26 cellular contexts compared by ENCODE assay signal in the genomic region with DNA sequence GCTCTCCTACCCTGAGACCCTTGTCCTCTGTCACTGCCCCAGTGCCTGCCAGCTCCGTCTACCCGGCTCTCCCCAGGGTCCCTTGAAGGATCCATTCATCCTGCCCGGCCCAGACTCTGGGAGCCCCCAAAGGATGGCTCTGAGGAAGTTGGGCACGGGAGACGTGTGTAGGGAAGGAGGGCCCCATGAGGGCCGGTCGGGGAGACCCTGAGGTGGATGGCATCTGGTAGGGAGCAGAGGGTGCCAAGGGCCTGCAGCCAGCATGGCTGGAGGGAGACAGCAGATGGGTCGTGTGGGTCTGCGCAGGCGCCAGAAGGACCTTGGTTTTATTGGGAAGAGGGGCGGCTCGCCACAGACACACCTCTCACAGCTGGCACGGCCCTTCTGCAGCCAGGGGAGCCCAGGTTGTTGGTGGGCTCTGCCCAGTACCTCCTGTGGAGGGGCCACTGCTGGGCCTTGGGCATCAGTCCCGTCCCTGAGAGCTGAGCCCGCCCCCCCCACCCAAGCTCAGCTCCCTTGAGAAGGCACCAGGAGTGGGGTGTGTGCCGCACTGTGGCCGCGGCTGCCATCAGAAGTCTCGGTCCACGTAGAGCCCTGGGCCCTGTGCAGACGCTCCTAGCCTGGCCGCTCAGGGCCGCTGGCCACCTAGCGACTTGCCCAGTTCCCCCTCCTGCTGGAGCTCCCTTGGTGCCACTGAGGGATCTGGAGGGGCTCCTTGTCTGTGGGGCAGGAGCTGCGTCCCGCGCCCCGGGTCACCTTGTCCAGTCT. TPM values are rescaled to one million over a fixed set of nuclear protein-coding genes. Genes with fewer than 3 reads are reported as not detected.
A peak's percentile ranks its signal among the peaks of the same experiment; 100 is the strongest.
DNase-seq lines count a peak whose midpoint lies in the region; ATAC-seq and TF ChIP-seq lines count a peak whose summit lies in the region.
"Had no signal": no experiment of that assay in that cellular context is flagged by ENCODE, and none has a peak within 500 bp of the region (broad histone marks: within the 10 kb centered on the region; RNA-seq: fewer than 3 reads in every experiment).

No MANE protein-coding gene starts in this region.

- H2BK5ac ChIP-seq in neuronal stem cell (ENCODE audit: low read length), result no peak overlapping the region

- H3K9me3 ChIP-seq in RWPE2 (ENCODE audit: severe bottlenecking), result no peaks in the 10 kb centered on the region
- no peaks in the 10 kb centered on the region for H3K9me3 ChIP-seq in neuronal stem cell (replicated peaks in 1 of 2; ENCODE audit: control insufficient read depth in 2 of 2, insufficient read depth in 1 of 2, low read depth in 1 of 2, low read length in 2 of 2)
- H3K9me3 ChIP-seq: BE2C, BLaER1 had no signal

- no peaks in the 10 kb centered on the region for H3K4me1 ChIP-seq in RWPE2 (ENCODE audit: insufficient read depth, poor library complexity, severe bottlenecking)
- peaks cover 2 to 4% of the 10 kb centered on the region in 2 donors for H3K4me1 ChIP-seq in neuronal stem cell (ENCODE audit: control insufficient read depth in 2 of 2, insufficient read depth in 1 of 2, low read depth in 1 of 2, low read length in 2 of 2)
- H3K4me1 ChIP-seq: BE2C had no signal

- no peaks in the 10 kb centered on the region for H3K4me1 Mint-ChIP-seq in activated CD8-positive, alpha-beta memory T cell treated with anti-CD3 and anti-CD28 coated beads, Interleukin-2, amount 10 ng/mL, durations not matched to agents 7 days and 5 days
- H3K4me1 Mint-ChIP-seq in natural killer cell treated with Interleukin-12 subunit alpha and Interleukin-12 subunit beta and Interleukin-15 and Interleukin-18, amount 100 ng/mL, for 72 hours (ENCODE audit: low read depth in 2 of 2), result peaks cover 0 to 4% of the 10 kb centered on the region in 2 donors
- H3K4me1 Mint-ChIP-seq: CD14-positive monocyte; CD4-positive, CD25-positive, alpha-beta regulatory T cell had no signal

- H3K4me3 ChIP-seq in RWPE2 (ENCODE audit: severe bottlenecking) (no peak overlapping the region), neuronal stem cell (ENCODE audit: low read length in 2 of 2) (no peak overlapping the region)
- H3K4me3 ChIP-seq: BLaER1, GM12878 had no signal

- peaks cover 11% of the 10 kb centered on the region for H3K79me1 ChIP-seq in neuronal stem cell (ENCODE audit: low read depth, low read length)

- no peak overlapping the region for H2AK5ac ChIP-seq in neuronal stem cell (ENCODE audit: low read depth, low read length)

- peaks cover 34% of the 10 kb centered on the region for H3K36me3 ChIP-seq in RWPE2 (ENCODE audit: low read depth)
- H3K36me3 ChIP-seq in neuronal stem cell (replicated peaks in 1 of 2; ENCODE audit: control insufficient read depth in 2 of 2, insufficient read depth in 2 of 2, low read length in 2 of 2), result peaks cover 27 to 63% of the 10 kb centered on the region in 2 donors

- H3K27ac ChIP-seq in RWPE2 (ENCODE audit: poor library complexity, severe bottlenecking) (no peak overlapping the region), neuronal stem cell (replicated peaks; ENCODE audit: low read length) (no peak overlapping the region)
- H3K27ac ChIP-seq: BLaER1 had no signal

- H2BK12ac ChIP-seq in neuronal stem cell (ENCODE audit: low read length), result no peak overlapping the region

- no peak overlapping the region for H3K4me3 Mint-ChIP-seq in activated CD8-positive, alpha-beta memory T cell treated with anti-CD3 and anti-CD28 coated beads, Interleukin-2, amount 10 ng/mL, durations not matched to agents 7 days and 5 days
- no peak overlapping the region for H3K4me3 Mint-ChIP-seq in natural killer cell treated with Interleukin-12 subunit alpha and Interleukin-12 subunit beta and Interleukin-15 and Interleukin-18, amount 100 ng/mL, for 72 hours
- H3K4me3 Mint-ChIP-seq: CD14-positive monocyte; CD4-positive, alpha-beta memory T cell; CD4-positive, CD25-positive, alpha-beta regulatory T cell; CD8-positive, alpha-beta memory T cell had no signal

- no peaks in the 10 kb centered on the region for H3K9me3 Mint-ChIP-seq in activated CD8-positive, alpha-beta memory T cell treated with anti-CD3 and anti-CD28 coated beads, Interleukin-2, amount 10 ng/mL, durations not matched to agents 7 days and 5 days (ENCODE audit: low read depth)
- no peaks in the 10 kb centered on the region for H3K9me3 Mint-ChIP-seq in natural killer cell treated with Interleukin-12 subunit alpha and Interleukin-12 subunit beta and Interleukin-15 and Interleukin-18, amount 100 ng/mL, for 72 hours
- H3K9me3 Mint-ChIP-seq: CD14-positive monocyte; CD4-positive, CD25-positive, alpha-beta regulatory T cell; CD8-positive, alpha-beta memory T cell had no signal

- CTCF ChIA-PET in activated CD8-positive, alpha-beta memory T cell treated with anti-CD3 and anti-CD28 coated beads, Interleukin-2, amount 10 ng/mL, durations not matched to agents 7 days and 5 days (lab: Charles Lee), result no interaction called here

- no peak overlapping the region for H3K18ac ChIP-seq in neuronal stem cell (ENCODE audit: low read length)

- no peak overlapping the region for H3K4ac ChIP-seq in neuronal stem cell (ENCODE audit: low read length)

- no peak overlapping the region for H4K8ac ChIP-seq in neuronal stem cell (ENCODE audit: low read depth, low read length)

- H3K23ac ChIP-seq in neuronal stem cell (ENCODE audit: low read depth, low read length, poor library complexity), result no peak overlapping the region

- peak overlapping the region; percentile 30 for H3K27ac Mint-ChIP-seq in activated CD8-positive, alpha-beta memory T cell treated with anti-CD3 and anti-CD28 coated beads, Interleukin-2, amount 10 ng/mL, durations not matched to agents 7 days and 5 days
- no peak overlapping the region for H3K27ac Mint-ChIP-seq in natural killer cell treated with Interleukin-12 subunit alpha and Interleukin-12 subunit beta and Interleukin-15 and Interleukin-18, amount 100 ng/mL, for 72 hours
- H3K27ac Mint-ChIP-seq: CD4-positive, alpha-beta memory T cell; CD4-positive, CD25-positive, alpha-beta regulatory T cell; CD8-positive, alpha-beta memory T cell had no signal

- H4K91ac ChIP-seq in neuronal stem cell (ENCODE audit: low read depth, low read length, poor library complexity), result no peak overlapping the region

- H3K27me3 ChIP-seq in RWPE2 (ENCODE audit: insufficient read depth, poor library complexity, severe bottlenecking) (no peaks in the 10 kb centered on the region), neuronal stem cell (ENCODE audit: control insufficient read depth in 3 of 3, insufficient read depth in 3 of 3, low read depth in 1 of 3, low read length in 3 of 3) (no peaks in the 10 kb centered on the region)
- H3K27me3 ChIP-seq: BE2C, BLaER1 had no signal

- WGBS in neuronal stem cell (ENCODE audit: extremely low coverage in 2 of 2, insufficient read length in 2 of 2, insufficient replicate concordance in 1 of 2), 2 donors, result no CpG with 5 or more reads among the region's 28 CpGs

- H3K36me3 Mint-ChIP-seq in activated CD8-positive, alpha-beta memory T cell treated with anti-CD3 and anti-CD28 coated beads, Interleukin-2, amount 10 ng/mL, durations not matched to agents 7 days and 5 days, result peaks cover 3% of the 10 kb centered on the region
- peaks cover 4% of the 10 kb centered on the region for H3K36me3 Mint-ChIP-seq in natural killer cell treated with Interleukin-12 subunit alpha and Interleukin-12 subunit beta and Interleukin-15 and Interleukin-18, amount 100 ng/mL, for 72 hours

- H2BK120ac ChIP-seq in neuronal stem cell (ENCODE audit: low read depth, low read length), result no peak overlapping the region

- H3K14ac ChIP-seq in neuronal stem cell (ENCODE audit: low read length), result peak overlapping the region; percentile 82

- no peak for ATAC-seq in activated CD8-positive, alpha-beta memory T cell treated with anti-CD3 and anti-CD28 coated beads, Interleukin-2, amount 10 ng/mL, durations not matched to agents 7 days and 5 days
- ATAC-seq in RWPE2 (ENCODE audit: low read depth), result no peak
- ATAC-seq in natural killer cell treated with Interleukin-12 subunit alpha and Interleukin-12 subunit beta and Interleukin-15 and Interleukin-18, amount 100 ng/mL, for 72 hours, result no peak
- ATAC-seq: GM12878 had no signal

- H3K27me3 Mint-ChIP-seq in activated CD8-positive, alpha-beta memory T cell treated with anti-CD3 and anti-CD28 coated beads, Interleukin-2, amount 10 ng/mL, durations not matched to agents 7 days and 5 days, result no peaks in the 10 kb centered on the region
- no peaks in the 10 kb centered on the region for H3K27me3 Mint-ChIP-seq in natural killer cell treated with Interleukin-12 subunit alpha and Interleukin-12 subunit beta and Interleukin-15 and Interleukin-18, amount 100 ng/mL, for 72 hours
- H3K27me3 Mint-ChIP-seq: CD4-positive, alpha-beta memory T cell; CD4-positive, CD25-positive, alpha-beta regulatory T cell; CD8-positive, alpha-beta memory T cell had no signal

- DNase-seq in activated CD8-positive, alpha-beta memory T cell treated with anti-CD3 and anti-CD28 coated beads, Interleukin-2, amount 10 ng/mL, durations not matched to agents 7 days and 5 days, result no peak
- DNase-seq in activated CD8-positive, alpha-beta memory T cell treated with anti-CD3 and anti-CD28 coated beads for 24 hours, result no peak
- peak; percentile 52 for DNase-seq in RWPE2 (ENCODE audit: low spot score)
- peak; percentile 14 for DNase-seq in iPS-NIHi11 (ENCODE audit: low spot score)
- DNase-seq in neuronal stem cell (ENCODE audit: low spot score), result no peak
- DNase-seq in NCI-H2171 treated with DMSO at 0.1 percent for 48 hours (lab: John Stamatoyannopoulos, UW), result no peak
- no peak for DNase-seq in midbrain (lab: John Stamatoyannopoulos, UW)
- DNase-seq in natural killer cell treated with Interleukin-12 subunit alpha and Interleukin-12 subunit beta and Interleukin-15 and Interleukin-18, amount 100 ng/mL, for 72 hours (ENCODE audit: low spot score), result no peak
- DNase-seq: 8988T; ACHN; BE2C; C1 segment of cervical spinal cord; CD4-positive, CD25-positive, alpha-beta regulatory T cell; CD8-positive, alpha-beta memory T cell; COR-L47; DMS153; DMS53; DMS79; DND-41; EL; GDM1 had no signal

- H3K4me2 ChIP-seq in neuronal stem cell (ENCODE audit: insufficient read depth, low read length, poor library complexity, severe bottlenecking), result no peak overlapping the region
- H3K4me2 ChIP-seq: BLaER1 had no signal

- H3K9ac ChIP-seq in neuronal stem cell (ENCODE audit: low read depth, low read length, poor library complexity), result no peak overlapping the region
- H3K9ac ChIP-seq: BLaER1 had no signal

- H2AFZ ChIP-seq in neuronal stem cell (ENCODE audit: low read length), result no peak overlapping the region

- no peak overlapping the region for H2BK15ac ChIP-seq in neuronal stem cell (ENCODE audit: low read length)

- no peak for TF ChIP-seq CTCF in RWPE2 (IDR thresholded peaks at IDR 0.05; ENCODE audit: poor library complexity, severe bottlenecking)

RNA-seq across cellular contexts. Expression of gene KCTD5, which starts 16.0 kb away (rescaled TPM):
- total RNA-seq in activated CD8-positive, alpha-beta memory T cell treated with anti-CD3 and anti-CD28 coated beads, Interleukin-2, amount 10 ng/mL, durations not matched to agents 7 days and 5 days, result 10 to 100 TPM; 34.2 to 41.7 TPM
- polyA plus RNA-seq in neuronal stem cell (2013, experiment 1 of 2), result 26.1 TPM
- polyA plus RNA-seq in neuronal stem cell (2013, experiment 2 of 2), result 27.0 TPM
- 10 to 100 TPM; 46.2 to 65.0 TPM for total RNA-seq in natural killer cell treated with Interleukin-12 subunit alpha and Interleukin-12 subunit beta and Interleukin-15 and Interleukin-18, amount 100 ng/mL, for 72 hours

RNA-seq across cellular contexts. Expression of gene PRSS27, which starts 21.7 kb away (rescaled TPM):
- 1 to 10 TPM; 1.2 to 1.7 TPM for total RNA-seq in activated CD8-positive, alpha-beta memory T cell treated with anti-CD3 and anti-CD28 coated beads, Interleukin-2, amount 10 ng/mL, durations not matched to agents 7 days and 5 days
- polyA plus RNA-seq in neuronal stem cell (2013, experiment 1 of 2), result 3.6 TPM
- 3.8 TPM for polyA plus RNA-seq in neuronal stem cell (2013, experiment 2 of 2)
- total RNA-seq in natural killer cell treated with Interleukin-12 subunit alpha and Interleukin-12 subunit beta and Interleukin-15 and Interleukin-18, amount 100 ng/mL, for 72 hours, result 1 to 10 TPM; 1.1 to 1.4 TPM
- total RNA-seq: Daoy had no signal
- polyA plus RNA-seq: CD14-positive monocyte; CD4-positive, alpha-beta memory T cell; CD8-positive, alpha-beta memory T cell had no signal

RNA-seq across cellular contexts. Expression of gene SRRM2, which starts 54.2 kb away (rescaled TPM):
- total RNA-seq in activated CD8-positive, alpha-beta memory T cell treated with anti-CD3 and anti-CD28 coated beads, Interleukin-2, amount 10 ng/mL, durations not matched to agents 7 days and 5 days, result 100 to 1,000 TPM; 631 to 651 TPM
- 516 TPM for polyA plus RNA-seq in neuronal stem cell (2013, experiment 1 of 2)
- 512 TPM for polyA plus RNA-seq in neuronal stem cell (2013, experiment 2 of 2)
- total RNA-seq in natural killer cell treated with Interleukin-12 subunit alpha and Interleukin-12 subunit beta and Interleukin-15 and Interleukin-18, amount 100 ng/mL, for 72 hours, result 1,000 to 10,000 TPM in 1 of 2 donors, 100 to 1,000 TPM in 1; 569 to 1,109 TPM

Comparison
In these comparisons a context has a peak if more than half of its experiments do, and no peak if none do; other contexts are left out.
1. DNase-seq: peak in RWPE2 (single experiment) and iPS-NIHi11 (single experiment); none in activated CD8-positive, alpha-beta memory T cell treated with anti-CD3 and anti-CD28 coated beads, Interleukin-2, amount 10 ng/mL, durations not matched to agents 7 days and 5 days (single experiment), activated CD8-positive, alpha-beta memory T cell treated with anti-CD3 and anti-CD28 coated beads for 24 hours (single experiment), neuronal stem cell (single experiment), NCI-H2171 treated with DMSO at 0.1 percent for 48 hours (single experiment), midbrain (single experiment) and natural killer cell treated with Interleukin-12 subunit alpha and Interleukin-12 subunit beta and Interleukin-15 and Interleukin-18, amount 100 ng/mL, for 72 hours (single experiment).